ENCODE assay signal across 22 cellular contexts in genomic region chr12:113276946-113277500, GRCh38.
"Had no signal": no experiment of that assay in that cellular context is flagged by ENCODE, and none has a peak within 500 bp of the region (broad histone marks: within the 10 kb centered on the region; RNA-seq: fewer than 3 reads in every experiment).

No MANE protein-coding gene starts in this region.

- H3K4me3 Mint-ChIP-seq: activated naive CD8-positive, alpha-beta T cell treated with anti-CD3 and anti-CD28 coated beads, Interleukin-2, amount 10 ng/mL, durations not matched to agents 7 days and 5 days; activated T-cell treated with anti-CD3 and anti-CD28 coated beads, Interleukin-2, amount 50 U/mL, for 72 hours; central memory CD8-positive, alpha-beta T cell; nephron progenitor cell; type B pancreatic cell had no signal

- H3K27me3 Mint-ChIP-seq: activated naive CD8-positive, alpha-beta T cell treated with anti-CD3 and anti-CD28 coated beads, Interleukin-2, amount 10 ng/mL, durations not matched to agents 7 days and 5 days; central memory CD8-positive, alpha-beta T cell; progenitor cell of endocrine pancreas; type B pancreatic cell had no signal

- H3K9me3 Mint-ChIP-seq: activated naive CD8-positive, alpha-beta T cell treated with anti-CD3 and anti-CD28 coated beads, Interleukin-2, amount 10 ng/mL, durations not matched to agents 7 days and 5 days; activated T-cell treated with anti-CD3 and anti-CD28 coated beads, Interleukin-2, amount 50 U/mL, for 72 hours; central memory CD8-positive, alpha-beta T cell; nephron progenitor cell; type B pancreatic cell had no signal

- H3K4me3 ChIP-seq: skin epidermis, stomach had no signal

- H3K27me3 ChIP-seq: brain microvascular endothelial cell, stomach had no signal

- H3K27ac Mint-ChIP-seq: activated naive CD8-positive, alpha-beta T cell treated with anti-CD3 and anti-CD28 coated beads, Interleukin-2, amount 10 ng/mL, durations not matched to agents 7 days and 5 days; activated T-cell treated with anti-CD3 and anti-CD28 coated beads, Interleukin-2, amount 50 U/mL, for 72 hours; progenitor cell of endocrine pancreas; type B pancreatic cell had no signal

- H3K9me3 ChIP-seq: stomach had no signal

- H3K4me1 Mint-ChIP-seq: central memory CD8-positive, alpha-beta T cell had no signal

- H3K27ac ChIP-seq: brain microvascular endothelial cell, skin epidermis, stomach, VCaP had no signal

- DNase-seq: activated CD4-positive, alpha-beta T cell treated with anti-CD3 and anti-CD28 coated beads for 1 hour; activated CD8-positive, alpha-beta memory T cell treated with anti-CD3 and anti-CD28 coated beads for 24 hours; activated CD8-positive, alpha-beta memory T cell treated with anti-CD3 and anti-CD28 coated beads, Interleukin-2, amount 50 U/mL, for 48 hours; activated gamma-delta T cell; activated naive CD8-positive, alpha-beta T cell treated with anti-CD3 and anti-CD28 coated beads, Interleukin-2, amount 10 ng/mL, durations not matched to agents 7 days and 5 days; activated T-cell treated with anti-CD3 and anti-CD28 coated beads, Interleukin-2, amount 50 U/mL, for 72 hours; brain microvascular endothelial cell; cortex of kidney; effector CD4-positive, alpha-beta T cell; head of caudate nucleus; nephron progenitor cell; occipital lobe; stimulated activated CD4-positive, alpha-beta T cell treated with anti-CD3 and anti-CD28 coated beads, Interleukin-4, amount 100 ng/mL, for 1 hour; stomach; SW 1271; T-helper 2 cell had no signal

- ATAC-seq: activated T-cell treated with anti-CD3 and anti-CD28 coated beads, Interleukin-2, amount 50 U/mL, for 72 hours; right cardiac atrium had no signal
